In the genomic region with DNA sequence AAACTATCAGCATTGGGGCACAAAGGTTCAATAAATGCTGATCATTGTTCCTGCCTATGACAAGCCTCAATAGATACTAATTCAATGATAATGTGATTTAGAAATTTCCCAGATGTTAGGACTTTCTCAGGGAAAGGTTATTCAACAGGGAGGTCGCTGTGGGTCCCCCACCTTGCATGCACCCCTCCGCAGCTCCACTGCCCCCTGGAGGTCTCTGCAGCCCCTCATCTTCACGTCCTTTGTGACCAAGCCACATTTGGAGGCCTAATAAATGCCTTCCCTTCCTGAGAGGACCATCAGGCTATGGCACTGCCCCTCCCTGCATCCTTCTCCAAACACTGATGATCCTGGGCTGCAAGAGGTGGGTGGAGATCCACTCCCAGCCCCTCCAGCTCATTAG, we compare ENCODE assay signal across 21 cellular contexts. TPM values are rescaled to one million over a fixed set of nuclear protein-coding genes. Genes with fewer than 3 reads are reported as not detected.
"Had no signal": no experiment of that assay in that cellular context is flagged by ENCODE, and none has a peak within 500 bp of the region (broad histone marks: within the 10 kb centered on the region; RNA-seq: fewer than 3 reads in every experiment).

No MANE protein-coding gene starts in this region.

- H3K27ac Mint-ChIP-seq: activated CD4-positive, alpha-beta T cell treated with anti-CD3 and anti-CD28 coated beads, Interleukin-2, amount 10 ng/mL, durations not matched to agents 24 days and 14 days; activated CD8-positive, alpha-beta T cell treated with anti-CD3 and anti-CD28 coated beads for 36 hours; activated naive CD8-positive, alpha-beta T cell; nephron; stimulated activated naive CD8-positive, alpha-beta T cell treated with anti-CD3 and anti-CD28 coated beads, Interleukin-15, Interleukin-2, amounts not matched to agents 100 ng/mL and 50 ng/mL, for 24 hours; type B pancreatic cell had no signal

- DNase-seq: activated CD4-positive, alpha-beta T cell treated with anti-CD3 and anti-CD28 coated beads, Interleukin-2, amount 10 ng/mL, durations not matched to agents 24 days and 14 days; activated CD8-positive, alpha-beta T cell treated with anti-CD3 and anti-CD28 coated beads for 36 hours; activated effector memory CD4-positive, alpha-beta T cell treated with Interleukin-2 at 50 U/mL for 16 hours; activated T-cell treated with anti-CD3 and anti-CD28 coated beads, Interleukin-2, amount 50 U/mL, for 4 hours; dermis blood vessel endothelial cell; effector memory CD4-positive, alpha-beta T cell; esophagus squamous epithelium; heart right ventricle; kidney glomerular epithelial cell; left ventricle myocardium inferior; mammary epithelial cell; midbrain; right cardiac atrium; T-helper 9 cell had no signal

- H3K27me3 Mint-ChIP-seq: activated CD4-positive, alpha-beta T cell treated with anti-CD3 and anti-CD28 coated beads, Interleukin-2, amount 10 ng/mL, durations not matched to agents 24 days and 14 days; type B pancreatic cell had no signal

- ATAC-seq: activated CD8-positive, alpha-beta T cell treated with anti-CD3 and anti-CD28 coated beads for 36 hours; activated T-cell treated with anti-CD3 and anti-CD28 coated beads, Interleukin-2, amount 50 U/mL, for 4 hours; heart right ventricle; right cardiac atrium had no signal

- H3K36me3 ChIP-seq: esophagus squamous epithelium, heart right ventricle, left ventricle myocardium inferior, suprapubic skin had no signal

- H3K9me3 Mint-ChIP-seq: activated CD4-positive, alpha-beta T cell treated with anti-CD3 and anti-CD28 coated beads, Interleukin-2, amount 10 ng/mL, durations not matched to agents 24 days and 14 days; activated CD8-positive, alpha-beta T cell treated with anti-CD3 and anti-CD28 coated beads for 36 hours; activated T-cell treated with anti-CD3 and anti-CD28 coated beads, Interleukin-2, amount 50 U/mL, for 4 hours; stimulated activated naive CD8-positive, alpha-beta T cell treated with anti-CD3 and anti-CD28 coated beads, Interleukin-15, Interleukin-2, amounts not matched to agents 100 ng/mL and 50 ng/mL, for 24 hours; type B pancreatic cell had no signal

- H3K36me3 Mint-ChIP-seq: activated naive CD8-positive, alpha-beta T cell; type B pancreatic cell had no signal

- H3K4me3 ChIP-seq: esophagus squamous epithelium, heart right ventricle, left ventricle myocardium inferior, skin epidermis, suprapubic skin had no signal

- H3K4me3 Mint-ChIP-seq: activated CD4-positive, alpha-beta T cell treated with anti-CD3 and anti-CD28 coated beads, Interleukin-2, amount 10 ng/mL, durations not matched to agents 24 days and 14 days; activated CD8-positive, alpha-beta T cell treated with anti-CD3 and anti-CD28 coated beads for 36 hours; activated naive CD8-positive, alpha-beta T cell; activated T-cell treated with anti-CD3 and anti-CD28 coated beads, Interleukin-2, amount 50 U/mL, for 4 hours; nephron; stimulated activated naive CD8-positive, alpha-beta T cell treated with anti-CD3 and anti-CD28 coated beads, Interleukin-15, Interleukin-2, amounts not matched to agents 100 ng/mL and 50 ng/mL, for 24 hours; type B pancreatic cell had no signal

- H3K4me1 ChIP-seq: esophagus squamous epithelium, suprapubic skin had no signal

- H3K9me3 ChIP-seq: suprapubic skin had no signal

- H3K27me3 ChIP-seq: esophagus squamous epithelium, heart right ventricle, suprapubic skin had no signal

- H3K27ac ChIP-seq: esophagus squamous epithelium, heart right ventricle, left ventricle myocardium inferior, skin epidermis, suprapubic skin had no signal

RNA-seq across cellular contexts. Expression of a gene that starts 50.2 kb away (rescaled TPM):
- total RNA-seq: activated CD4-positive, alpha-beta T cell treated with anti-CD3 and anti-CD28 coated beads, Interleukin-2, amount 10 ng/mL, durations not matched to agents 24 days and 14 days; activated CD8-positive, alpha-beta T cell treated with anti-CD3 and anti-CD28 coated beads for 36 hours; activated T-cell treated with anti-CD3 and anti-CD28 coated beads, Interleukin-2, amount 50 U/mL, for 4 hours; cardiac septum; left ventricle myocardium inferior had no signal
